26 cellular contexts compared by ENCODE assay signal in the genomic region with DNA sequence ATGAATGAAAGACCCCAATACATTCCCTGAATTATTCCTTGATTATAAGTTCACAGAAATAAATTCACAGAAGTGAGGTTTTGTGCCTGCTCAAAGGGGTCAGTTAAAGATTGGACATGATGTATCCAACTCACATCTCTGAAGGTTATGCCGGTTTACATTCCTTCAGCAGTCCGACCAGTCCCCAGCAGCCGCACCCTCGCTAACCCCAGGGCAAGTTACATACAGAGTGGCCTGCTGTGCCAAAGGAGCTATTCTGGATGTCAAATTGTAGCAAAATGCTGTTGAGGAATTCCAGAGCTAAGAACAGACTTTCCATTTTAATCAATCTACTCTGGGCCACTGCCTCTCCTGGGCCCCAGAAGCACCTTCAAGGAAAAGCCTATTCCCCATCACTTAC. TPM values are rescaled to one million over a fixed set of nuclear protein-coding genes. Genes with fewer than 3 reads are reported as not detected.
DNase-seq lines count a peak whose midpoint lies in the region; ATAC-seq and TF ChIP-seq lines count a peak whose summit lies in the region.
"Had no signal": no experiment of that assay in that cellular context is flagged by ENCODE, and none has a peak within 500 bp of the region (broad histone marks: within the 10 kb centered on the region; RNA-seq: fewer than 3 reads in every experiment).

No MANE protein-coding gene starts in this region.

- H2AFZ ChIP-seq in trophoblast cell (ENCODE audit: insufficient read depth, low read length, poor library complexity) = no peak overlapping the region

- H3K18ac ChIP-seq in trophoblast cell (ENCODE audit: low read length) = no peak overlapping the region

- peaks cover 5 to 22% (median 11%) of the 10 kb centered on the region in 7 donors for H3K9me3 Mint-ChIP-seq in CD14-positive monocyte
- H3K9me3 Mint-ChIP-seq: CD4-positive, alpha-beta memory T cell had no signal

- intact Hi-C loops in CD14-positive monocyte (cut with micrococcal nuclease) = loop anchor here in 1 of 2 donors (5.0 kb wide), 1 partner anchor 62 kb away; no protein-coding TSS in a partner anchor

- no peak overlapping the region for H3K23ac ChIP-seq in trophoblast cell (ENCODE audit: low read length)

- H3K4me2 ChIP-seq in trophoblast cell (ENCODE audit: low read length) = peak overlapping the region; percentile 36

- TF ChIP-seq CTCF in CD14-positive monocyte (IDR thresholded peaks at IDR 0.05) = no peak

- no peaks in the 10 kb centered on the region for H3K27me3 Mint-ChIP-seq in CD14-positive monocyte (ENCODE audit: low read depth in 3 of 3)
- H3K27me3 Mint-ChIP-seq: CD4-positive, alpha-beta memory T cell had no signal

- peak overlapping the region; percentile 79 to 97 (median 92) for H3K27ac Mint-ChIP-seq in CD14-positive monocyte

- no peak overlapping the region for H2BK12ac ChIP-seq in trophoblast cell (ENCODE audit: low read length)

- no peak overlapping the region for H4K12ac ChIP-seq in trophoblast cell (ENCODE audit: low read depth, low read length)

- peaks cover 7% of the 10 kb centered on the region for H3K79me1 ChIP-seq in trophoblast cell (ENCODE audit: low read length)

- no peaks in the 10 kb centered on the region for H3K27me3 ChIP-seq in trophoblast cell (ENCODE audit: insufficient read depth, low read length)
- H3K27me3 ChIP-seq: SJSA1 had no signal

- H3K4me3 Mint-ChIP-seq in CD14-positive monocyte = no peak overlapping the region
- H3K4me3 Mint-ChIP-seq: CD4-positive, alpha-beta memory T cell had no signal

- H3K4me1 ChIP-seq in trophoblast cell (ENCODE audit: control insufficient read depth in 1 of 2, insufficient read depth in 2 of 2, low read length in 2 of 2) = peaks cover 25% of the 10 kb centered on the region in 2 experiments

- no peak overlapping the region for H3K4ac ChIP-seq in trophoblast cell (ENCODE audit: low read depth, low read length)

- no peak overlapping the region for H3K4me3 ChIP-seq in trophoblast cell (ENCODE audit: low read depth, low read length)
- H3K4me3 ChIP-seq: SJSA1 had no signal

- DNase-seq in CD14-positive monocyte (ENCODE audit: low spot score) (no peak), trophoblast cell (peak; percentile 83 to 87), NCI-H526 treated with DMSO at 0.1 percent for 48 hours (lab: John Stamatoyannopoulos, UW) (no peak), cortex of kidney (lab: John Stamatoyannopoulos, UW) (no peak), NCI-H2107 treated with DMSO at 0.1 percent for 48 hours (lab: John Stamatoyannopoulos, UW; ENCODE audit: unreplicated experiment) (no peak)
- no peak for DNase-seq in activated CD4-positive, alpha-beta T cell treated with anti-CD3 and anti-CD28 coated beads, Interleukin-2, amount 50 U/mL, for 1 hour
- DNase-seq: 8988T; CD4-positive, alpha-beta memory T cell; COR-L47; GDM1; Karpas-422; NCI-H1092; NCI-H1417 treated with DMSO at 0.1 percent for 48 hours; NCI-H187; NCI-H524; NCI-H82; NK-92 treated with Interleukin-12 subunit alpha and Interleukin-12 subunit beta, amount 100 ng/mL, for 24 hours; PC-3; Right ventricle myocardium superior; RPMI8226 had no signal

- H3K79me2 ChIP-seq in trophoblast cell (ENCODE audit: control insufficient read depth, insufficient read depth, low read length, poor library complexity) = peaks cover 12% of the 10 kb centered on the region

- H3K9ac ChIP-seq in trophoblast cell (ENCODE audit: low read length) = no peak overlapping the region

- H2AK5ac ChIP-seq in trophoblast cell (ENCODE audit: low read length) = no peak overlapping the region

- peaks cover 76% of the 10 kb centered on the region for H3K4me1 Mint-ChIP-seq in CD14-positive monocyte

- no peak overlapping the region for H2BK120ac ChIP-seq in trophoblast cell (ENCODE audit: insufficient read depth, low read length, poor library complexity)

- peak overlapping the region; percentile 30 for H3K27ac ChIP-seq in cingulate gyrus (ENCODE audit: low read depth, low read length)
- H3K27ac ChIP-seq in trophoblast cell (ENCODE audit: low read depth, low read length) = peak overlapping the region; percentile 75
- H3K27ac ChIP-seq: SJSA1 had no signal

- H4K8ac ChIP-seq in trophoblast cell (ENCODE audit: low read depth, low read length) = no peak overlapping the region

- peaks cover 89 to 90% of the 10 kb centered on the region in 2 donors for H3K36me3 Mint-ChIP-seq in CD14-positive monocyte

- no peak overlapping the region for H3K14ac ChIP-seq in trophoblast cell (ENCODE audit: low read length)

- no CpG with 5 or more reads among the region's 4 CpGs for WGBS in trophoblast cell (ENCODE audit: extremely low coverage, insufficient coverage, insufficient read length)

- ATAC-seq in esophagus mucosa = peak; percentile 35
- ATAC-seq: HCT116, HepG2, PC-3 had no signal

- no peak overlapping the region for H4K91ac ChIP-seq in trophoblast cell (ENCODE audit: low read depth, low read length)

- H3K36me3 ChIP-seq in trophoblast cell (ENCODE audit: control insufficient read depth in 1 of 2, insufficient read depth in 2 of 2, low read length in 2 of 2) = peaks cover 32 to 52% of the 10 kb centered on the region in 2 experiments

- H3K9me3 ChIP-seq in trophoblast cell (ENCODE audit: insufficient read depth, low read depth, low read length) = peaks cover 2% of the 10 kb centered on the region
- H3K9me3 ChIP-seq: SJSA1 had no signal

- no peak overlapping the region for H2BK5ac ChIP-seq in trophoblast cell (ENCODE audit: low read depth, low read length, poor library complexity)

RNA-seq across cellular contexts. Expression of a gene that starts 20.3 kb away (rescaled TPM):
- 1,000 to 10,000 TPM; 7,346 to 8,673 TPM for polyA plus RNA-seq in CD14-positive monocyte
- 376 TPM for total RNA-seq in esophagus mucosa
- polyA plus RNA-seq in trophoblast cell (2013) = 532 and 555 TPM in 2 replicates

RNA-seq across cellular contexts. Expression of a gene that starts 57.4 kb away (rescaled TPM):
- 1,000 to 10,000 TPM in 1 of 2 donors, 100 to 1,000 TPM in 1; 801 to 1,133 TPM for polyA plus RNA-seq in CD14-positive monocyte
- total RNA-seq in esophagus mucosa = 45.8 TPM
- polyA plus RNA-seq in trophoblast cell (2013) = 38.2 and 43.6 TPM in 2 replicates
- total RNA-seq: H1 had no signal

Comparison
In these comparisons a context has a peak if more than half of its experiments do, and no peak if none do; other contexts are left out.
1. DNase-seq: peak in trophoblast cell (2 of 2); none in CD14-positive monocyte (single experiment), NCI-H526 treated with DMSO at 0.1 percent for 48 hours (single experiment), activated CD4-positive, alpha-beta T cell treated with anti-CD3 and anti-CD28 coated beads, Interleukin-2, amount 50 U/mL, for 1 hour (single experiment), cortex of kidney (single experiment) and NCI-H2107 treated with DMSO at 0.1 percent for 48 hours (single experiment).